Comparison of ENCODE assay signal across 16 cellular contexts in the genomic region with DNA sequence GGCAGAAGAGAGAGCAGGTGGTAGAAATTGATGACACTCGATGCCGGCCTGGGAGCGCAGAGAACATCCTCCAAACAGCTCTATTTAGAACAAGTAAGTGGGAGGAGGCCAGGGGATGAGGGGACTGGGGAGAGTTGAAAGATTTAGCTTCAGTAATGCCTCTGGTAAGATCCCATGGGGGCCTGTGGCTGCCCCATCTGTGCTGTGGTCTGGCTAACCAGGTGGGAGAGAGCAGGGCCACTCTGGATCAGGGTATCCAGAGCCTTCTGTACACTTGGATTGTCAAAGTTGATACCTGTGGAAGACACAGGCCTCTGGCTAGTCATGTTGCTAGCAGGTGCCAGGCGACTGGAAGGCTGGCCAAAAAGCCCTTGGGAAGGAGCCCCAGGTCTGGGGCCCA. TPM values are rescaled to one million over a fixed set of nuclear protein-coding genes. Genes with fewer than 3 reads are reported as not detected.
DNase-seq lines count a peak whose midpoint lies in the region; ATAC-seq and TF ChIP-seq lines count a peak whose summit lies in the region.
"Had no signal": no experiment of that assay in that cellular context is flagged by ENCODE, and none has a peak within 500 bp of the region (broad histone marks: within the 10 kb centered on the region; RNA-seq: fewer than 3 reads in every experiment).

No MANE protein-coding gene starts in this region.

- H3K4me3 ChIP-seq in esophagus muscularis mucosa = no peak overlapping the region
- no peak overlapping the region for H3K4me3 ChIP-seq in prostate gland
- H3K4me3 ChIP-seq: A549, HAP-1, Peyer's patch had no signal

- H3K27me3 ChIP-seq in esophagus muscularis mucosa (peaks cover 0 to 22% (median 13%) of the 10 kb centered on the region in 4 donors), prostate gland (replicated peaks; ENCODE audit: insufficient read depth) (no peaks in the 10 kb centered on the region)
- H3K27me3 ChIP-seq: Peyer's patch had no signal

- H3K27ac Mint-ChIP-seq in activated CD8-positive, alpha-beta memory T cell treated with anti-CD3 and anti-CD28 coated beads, Interleukin-2, amount 10 ng/mL, durations not matched to agents 7 days and 5 days = no peak overlapping the region
- no peak overlapping the region for H3K27ac Mint-ChIP-seq in activated T-helper 17 cell treated with anti-CD3 and anti-CD28 coated beads, Interleukin-2, amount 50 U/mL, for 72 hours

- intact Hi-C loops in esophagus muscularis mucosa (cut with DNase I) (no loop called here), prostate gland (cut with DNase I) (no loop called here)

- DNase-seq in activated CD8-positive, alpha-beta memory T cell treated with anti-CD3 and anti-CD28 coated beads, Interleukin-2, amount 10 ng/mL, durations not matched to agents 7 days and 5 days = peak; percentile 1
- DNase-seq in activated CD8-positive, alpha-beta memory T cell treated with anti-CD3 and anti-CD28 coated beads, Interleukin-2, amount 50 U/mL, for 4 hours = no peak
- DNase-seq in esophagus muscularis mucosa (ENCODE audit: extremely low spot score) = peak; percentile 86
- no peak for DNase-seq in inferior parietal cortex (ENCODE audit: extremely low spot score)
- DNase-seq in prostate gland (ENCODE audit: low spot score) = no peak
- DNase-seq in epidermal melanocyte (ENCODE audit: insufficient read length, low spot score) = no peak
- DNase-seq: IMR-90, Kasumi-1, NCI-H187 treated with DMSO at 0.1 percent for 48 hours, NCI-H510A, Peyer's patch, SHP77 had no signal

- CTCF ChIA-PET in activated CD8-positive, alpha-beta memory T cell treated with anti-CD3 and anti-CD28 coated beads, Interleukin-2, amount 10 ng/mL, durations not matched to agents 7 days and 5 days (lab: Charles Lee) = interaction anchor here (1.3 kb wide), 1 partner anchor 16 kb away, joined by 3 read pairs; no protein-coding TSS in a partner anchor

- peaks cover 67 to 75% (median 70%) of the 10 kb centered on the region in 4 donors for H3K36me3 ChIP-seq in esophagus muscularis mucosa
- peaks cover 19 to 39% of the 10 kb centered on the region in 2 donors for H3K36me3 ChIP-seq in prostate gland

- no peak overlapping the region for H3K4me3 Mint-ChIP-seq in activated CD8-positive, alpha-beta memory T cell treated with anti-CD3 and anti-CD28 coated beads, Interleukin-2, amount 10 ng/mL, durations not matched to agents 7 days and 5 days
- peak overlapping the region; percentile 1 for H3K4me3 Mint-ChIP-seq in activated T-helper 17 cell treated with anti-CD3 and anti-CD28 coated beads, Interleukin-2, amount 50 U/mL, for 72 hours

- H3K4me1 Mint-ChIP-seq in activated CD8-positive, alpha-beta memory T cell treated with anti-CD3 and anti-CD28 coated beads, Interleukin-2, amount 10 ng/mL, durations not matched to agents 7 days and 5 days = peaks cover 45% of the 10 kb centered on the region
- peaks cover 46% of the 10 kb centered on the region for H3K4me1 Mint-ChIP-seq in activated T-helper 17 cell treated with anti-CD3 and anti-CD28 coated beads, Interleukin-2, amount 50 U/mL, for 72 hours

- no peak for TF ChIP-seq POLR2A in esophagus muscularis mucosa (IDR thresholded peaks at IDR 0.05; ENCODE audit: low read depth)
- TF ChIP-seq POLR2A in prostate gland (IDR thresholded peaks at IDR 0.05) = no peak

- peaks cover 63% of the 10 kb centered on the region for H3K36me3 Mint-ChIP-seq in activated CD8-positive, alpha-beta memory T cell treated with anti-CD3 and anti-CD28 coated beads, Interleukin-2, amount 10 ng/mL, durations not matched to agents 7 days and 5 days
- H3K36me3 Mint-ChIP-seq in activated T-helper 17 cell treated with anti-CD3 and anti-CD28 coated beads, Interleukin-2, amount 50 U/mL, for 72 hours (ENCODE audit: low read depth) = peaks cover 79% of the 10 kb centered on the region

- H3K9me3 Mint-ChIP-seq in activated CD8-positive, alpha-beta memory T cell treated with anti-CD3 and anti-CD28 coated beads, Interleukin-2, amount 10 ng/mL, durations not matched to agents 7 days and 5 days (ENCODE audit: low read depth) = no peaks in the 10 kb centered on the region
- H3K9me3 Mint-ChIP-seq in activated T-helper 17 cell treated with anti-CD3 and anti-CD28 coated beads, Interleukin-2, amount 50 U/mL, for 72 hours = no peaks in the 10 kb centered on the region

- 86% methylated on average over 4 of the region's 4 CpGs for WGBS in esophagus muscularis mucosa
- WGBS in prostate gland = 88% methylated on average over 4 of the region's 4 CpGs

- H3K27ac ChIP-seq in esophagus muscularis mucosa (replicated peaks in 1 of 4) = no peak overlapping the region
- H3K27ac ChIP-seq in temporal lobe (ENCODE audit: low read depth, low read length) = peak overlapping the region; percentile 51
- H3K27ac ChIP-seq in prostate gland = no peak overlapping the region
- H3K27ac ChIP-seq: A549, Peyer's patch had no signal

- H3K4me1 ChIP-seq in esophagus muscularis mucosa = peaks cover 28 to 38% (median 33%) of the 10 kb centered on the region in 4 donors
- no peaks in the 10 kb centered on the region for H3K4me1 ChIP-seq in prostate gland (replicated peaks)
- H3K4me1 ChIP-seq: A549, HAP-1 had no signal

- no peak for ATAC-seq in activated CD8-positive, alpha-beta memory T cell treated with anti-CD3 and anti-CD28 coated beads, Interleukin-2, amount 10 ng/mL, durations not matched to agents 7 days and 5 days
- ATAC-seq in activated T-helper 17 cell treated with anti-CD3 and anti-CD28 coated beads, Interleukin-2, amount 50 U/mL, for 72 hours (replicated peaks) = no peak
- ATAC-seq: A549 had no signal

- H3K9me3 ChIP-seq in esophagus muscularis mucosa (no peaks in the 10 kb centered on the region), prostate gland (no peaks in the 10 kb centered on the region)
- H3K9me3 ChIP-seq: A549, HAP-1 had no signal

- H3K27me3 Mint-ChIP-seq in activated CD8-positive, alpha-beta memory T cell treated with anti-CD3 and anti-CD28 coated beads, Interleukin-2, amount 10 ng/mL, durations not matched to agents 7 days and 5 days = peaks cover 13% of the 10 kb centered on the region
- peaks cover under 1% of the 10 kb centered on the region for H3K27me3 Mint-ChIP-seq in activated T-helper 17 cell treated with anti-CD3 and anti-CD28 coated beads, Interleukin-2, amount 50 U/mL, for 72 hours

- TF ChIP-seq CTCF in esophagus muscularis mucosa (IDR thresholded peaks at IDR 0.05) = no peak
- TF ChIP-seq CTCF in prostate gland (IDR thresholded peaks at IDR 0.05) = no peak

- no peak for TF ChIP-seq EP300 in esophagus muscularis mucosa (IDR thresholded peaks at IDR 0.05)

RNA-seq across cellular contexts. Expression of gene NCOA5, which starts 27.6 kb away (rescaled TPM):
- total RNA-seq in activated CD8-positive, alpha-beta memory T cell treated with anti-CD3 and anti-CD28 coated beads, Interleukin-2, amount 10 ng/mL, durations not matched to agents 7 days and 5 days = 10 to 100 TPM; 24.5 to 36.9 TPM
- 10 to 100 TPM; 16.4 to 31.6 TPM for total RNA-seq in activated T-helper 17 cell treated with anti-CD3 and anti-CD28 coated beads, Interleukin-2, amount 50 U/mL, for 72 hours
- 10 to 100 TPM; 17.4 to 36.8 (median 29.9) TPM for total RNA-seq in esophagus muscularis mucosa
- 21.6 TPM for total RNA-seq in temporal lobe
- total RNA-seq in prostate gland = 10 to 100 TPM; 41.0 to 50.6 TPM

RNA-seq across cellular contexts. Expression of gene SLC12A5, which starts 33.1 kb away (rescaled TPM):
- total RNA-seq in activated CD8-positive, alpha-beta memory T cell treated with anti-CD3 and anti-CD28 coated beads, Interleukin-2, amount 10 ng/mL, durations not matched to agents 7 days and 5 days = 1 to 10 TPM; 1.7 to 2.0 TPM
- total RNA-seq in activated T-helper 17 cell treated with anti-CD3 and anti-CD28 coated beads, Interleukin-2, amount 50 U/mL, for 72 hours = under 1 TPM in 1 of 2 donors, not detected in 1; 0.61 TPM
- total RNA-seq in esophagus muscularis mucosa = 1 to 10 TPM in 1 of 4 donors, under 1 TPM in 1, not detected in 2; 0.99 to 1.2 TPM
- 17.2 TPM for total RNA-seq in temporal lobe
- total RNA-seq in prostate gland = 1 to 10 TPM in 1 of 2 donors, not detected in 1; 3.6 TPM
- total RNA-seq: IMR-90, Peyer's patch had no signal

RNA-seq across cellular contexts. Expression of gene MMP9, which starts 53.4 kb away (rescaled TPM):
- total RNA-seq in activated CD8-positive, alpha-beta memory T cell treated with anti-CD3 and anti-CD28 coated beads, Interleukin-2, amount 10 ng/mL, durations not matched to agents 7 days and 5 days = under 1 TPM in 1 of 2 experiments, not detected in 1; 0.30 TPM
- not detected for total RNA-seq in activated T-helper 17 cell treated with anti-CD3 and anti-CD28 coated beads, Interleukin-2, amount 50 U/mL, for 72 hours
- total RNA-seq in esophagus muscularis mucosa = 1 to 10 TPM in 1 of 4 donors, under 1 TPM in 3; 0.11 to 6.5 (median 0.63) TPM
- 0.25 TPM for total RNA-seq in temporal lobe
- total RNA-seq in prostate gland = 1 to 10 TPM in 1 of 2 donors, under 1 TPM in 1; 0.59 to 1.4 TPM

RNA-seq across cellular contexts. Expression of gene CD40, which starts 56.0 kb away (rescaled TPM):
- total RNA-seq in activated CD8-positive, alpha-beta memory T cell treated with anti-CD3 and anti-CD28 coated beads, Interleukin-2, amount 10 ng/mL, durations not matched to agents 7 days and 5 days = 1 to 10 TPM; 1.3 to 2.2 TPM
- total RNA-seq in activated T-helper 17 cell treated with anti-CD3 and anti-CD28 coated beads, Interleukin-2, amount 50 U/mL, for 72 hours = 1 to 10 TPM; 1.5 to 7.8 TPM
- 10 to 100 TPM in 3 of 4 donors, 1 to 10 TPM in 1; 10.0 to 21.6 (median 16.9) TPM for total RNA-seq in esophagus muscularis mucosa
- total RNA-seq in temporal lobe = 0.49 TPM
- 10 to 100 TPM; 16.9 to 27.1 TPM for total RNA-seq in prostate gland

Comparison
In these comparisons a context has a peak if more than half of its experiments do, and no peak if none do; other contexts are left out.
1. DNase-seq: peak in activated CD8-positive, alpha-beta memory T cell treated with anti-CD3 and anti-CD28 coated beads, Interleukin-2, amount 10 ng/mL, durations not matched to agents 7 days and 5 days (single experiment) and esophagus muscularis mucosa (single experiment); none in activated CD8-positive, alpha-beta memory T cell treated with anti-CD3 and anti-CD28 coated beads, Interleukin-2, amount 50 U/mL, for 4 hours (single experiment), inferior parietal cortex (single experiment), prostate gland (single experiment) and epidermal melanocyte (single experiment).